In the genomic region with DNA sequence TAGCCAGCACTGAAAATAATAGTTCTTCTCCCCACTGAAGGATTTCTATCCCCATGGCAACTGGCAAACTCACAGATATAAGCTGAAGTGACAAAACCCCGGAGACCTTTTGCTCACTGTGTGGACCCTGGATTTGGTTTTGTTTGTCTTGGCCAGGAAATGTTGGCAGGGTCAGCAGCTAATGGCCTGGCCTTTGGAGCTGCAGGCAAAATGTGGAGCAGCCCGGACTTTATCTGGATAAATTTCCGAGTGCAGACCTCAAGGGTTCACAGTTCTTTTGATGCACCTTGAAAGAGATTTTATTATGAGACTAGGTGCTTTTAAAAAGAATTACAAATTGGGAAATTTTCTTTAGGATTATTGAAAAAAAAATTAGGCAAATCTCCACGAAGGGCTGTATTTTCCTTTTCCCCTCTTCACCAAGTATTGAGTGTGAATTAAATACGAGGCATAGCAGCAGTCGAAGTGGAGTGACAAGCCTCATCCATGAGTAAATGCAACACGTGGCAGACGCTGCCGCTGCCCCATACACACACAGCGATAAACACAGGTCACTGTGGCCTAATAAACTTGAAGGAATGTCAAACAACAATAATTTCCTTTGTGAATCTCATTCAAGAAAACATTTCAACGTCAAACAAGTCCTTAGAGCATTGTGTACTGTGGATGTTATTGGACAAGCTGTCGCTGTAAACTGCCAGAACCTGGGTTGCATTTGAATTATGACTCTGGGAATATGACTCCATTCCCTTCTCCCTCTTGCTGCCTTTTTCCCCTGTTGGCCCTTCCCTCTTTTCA, we compare ENCODE assay signal across 13 cellular contexts. TPM values are rescaled to one million over a fixed set of nuclear protein-coding genes. Genes with fewer than 3 reads are reported as not detected.
DNase-seq lines count a peak whose midpoint lies in the region; ATAC-seq and TF ChIP-seq lines count a peak whose summit lies in the region.
"Had no signal": no experiment of that assay in that cellular context is flagged by ENCODE, and none has a peak within 500 bp of the region (broad histone marks: within the 10 kb centered on the region; RNA-seq: fewer than 3 reads in every experiment).

No MANE protein-coding gene starts in this region.

- H3K27ac ChIP-seq in ascending aorta (peak overlapping the region; percentile 6 to 64), thoracic aorta (peak overlapping the region; percentile 5 to 25)
- H3K27ac ChIP-seq: A549, ovary had no signal

- H3K4me1 ChIP-seq in ascending aorta (peaks cover 0 to 37% of the 10 kb centered on the region in 2 donors), thoracic aorta (ENCODE audit: control insufficient read depth in 1 of 2, low read depth in 2 of 2) (peaks cover 21 to 51% of the 10 kb centered on the region in 2 donors)
- H3K4me1 ChIP-seq: A549 had no signal

- H3K9me3 ChIP-seq in ascending aorta (peaks cover 0 to 2% of the 10 kb centered on the region in 2 donors), thoracic aorta (no peaks in the 10 kb centered on the region)
- H3K9me3 ChIP-seq: A549, ovary had no signal

- ATAC-seq in left lobe of liver: peak; percentile 97
- ATAC-seq in thoracic aorta (ENCODE audit: insufficient number of reproducible peaks, low FRiP score, low read depth): no peak
- no peak for ATAC-seq in HG02610 (IDR thresholded peaks at IDR 0.05; ENCODE audit: unreplicated experiment)
- ATAC-seq: A549 had no signal

- no peak for TF ChIP-seq CTCF in ascending aorta (IDR thresholded peaks at IDR 0.05)
- TF ChIP-seq CTCF in thoracic aorta (IDR thresholded peaks at IDR 0.05): no peak

- peak; percentile 22 for DNase-seq in NCI-H2196 treated with DMSO at 0.1 percent for 48 hours (lab: John Stamatoyannopoulos, UW; ENCODE audit: unreplicated experiment)
- DNase-seq in NCI-H2196 (lab: John Stamatoyannopoulos, UW; ENCODE audit: unreplicated experiment): no peak
- peak in 1 of 2 donors; percentile 79 for DNase-seq in ascending aorta (ENCODE audit: low spot score in 2 of 2)
- peak; percentile 91 for DNase-seq in left lobe of liver (ENCODE audit: low spot score)
- peak; percentile 19 for DNase-seq in thoracic aorta (ENCODE audit: low spot score)
- DNase-seq in NCI-H1930 (lab: John Stamatoyannopoulos, UW): no peak
- no peak for DNase-seq in NCI-H748 treated with DMSO at 0.1 percent for 48 hours (lab: John Stamatoyannopoulos, UW)
- DNase-seq: dorsolateral prefrontal cortex had no signal

- H3K27me3 ChIP-seq in ascending aorta (no peaks in the 10 kb centered on the region), thoracic aorta (replicated peaks; ENCODE audit: insufficient read depth) (no peaks in the 10 kb centered on the region)
- H3K27me3 ChIP-seq: dorsolateral prefrontal cortex, ovary had no signal

- H3K36me3 ChIP-seq in ascending aorta: no peaks in the 10 kb centered on the region
- no peaks in the 10 kb centered on the region for H3K36me3 ChIP-seq in thoracic aorta
- H3K36me3 ChIP-seq: ovary had no signal

- intact Hi-C loops in ascending aorta (cut with DNase I): loop anchor here (2.0 kb wide), 1 partner anchor 18 kb away; no protein-coding TSS in a partner anchor

- H3K4me3 ChIP-seq in ascending aorta (peak overlapping the region in 1 of 2 donors; percentile 4), thoracic aorta (peak overlapping the region; percentile 4)
- H3K4me3 ChIP-seq: A549, dorsolateral prefrontal cortex, ovary had no signal

RNA-seq across cellular contexts. Expression of gene CCN6, which starts 35.1 kb away (rescaled TPM):
- total RNA-seq in ascending aorta (not detected), left lobe of liver (not detected), thoracic aorta (not detected)
- total RNA-seq: dorsolateral prefrontal cortex, HT1080, NCI-H460 had no signal

Comparison
In these comparisons a context has a peak if more than half of its experiments do, and no peak if none do; other contexts are left out.
1. DNase-seq: peak in NCI-H2196 treated with DMSO at 0.1 percent for 48 hours (single experiment), left lobe of liver (single experiment) and thoracic aorta (single experiment); none in NCI-H2196 (single experiment), NCI-H1930 (0 of 2) and NCI-H748 treated with DMSO at 0.1 percent for 48 hours (single experiment).